ENCODE assay signal across 7 cellular contexts in the genomic region with DNA sequence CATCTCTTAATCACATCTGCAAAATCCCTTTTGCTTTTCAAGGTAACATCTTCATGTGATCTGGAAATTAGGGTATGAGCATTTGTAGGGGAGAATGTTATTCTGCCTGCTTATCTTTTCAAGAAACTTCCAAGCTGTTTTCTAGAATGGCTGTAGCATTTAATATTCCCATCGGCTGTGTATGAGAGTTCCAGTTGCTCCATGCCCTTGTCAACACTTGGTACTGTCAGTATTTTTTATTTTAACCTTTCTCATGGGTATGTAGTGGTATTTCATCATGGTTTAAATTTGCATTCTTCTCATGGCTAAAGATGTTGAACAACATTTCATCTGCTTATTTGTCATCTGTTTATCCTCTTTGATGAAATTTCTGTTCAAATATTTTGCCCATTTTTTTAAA.
"Had no signal": no experiment of that assay in that cellular context is flagged by ENCODE, and none has a peak within 500 bp of the region (broad histone marks: within the 10 kb centered on the region; RNA-seq: fewer than 3 reads in every experiment).

No MANE protein-coding gene starts in this region.

- H3K9me3 ChIP-seq: HAP-1 had no signal

- ATAC-seq: HCT116 had no signal

- H3K4me1 ChIP-seq: HAP-1 had no signal

- H3K36me3 ChIP-seq: HAP-1 had no signal

- H3K9ac ChIP-seq: GM23248 had no signal

- H3K27ac ChIP-seq: GM23248, HL-60 had no signal

- H2AFZ ChIP-seq: GM23248 had no signal

- H3K4me3 ChIP-seq: GM23248, HAP-1 had no signal

- DNase-seq: GM23248, GOT3, H7, KG1 had no signal
